In genomic region chr5:171355302-171355724, GRCh38 we compare ENCODE assay signal across 10 cellular contexts. TPM values are rescaled to one million over a fixed set of nuclear protein-coding genes. Genes with fewer than 3 reads are reported as not detected.
DNase-seq lines count a peak whose midpoint lies in the region; ATAC-seq and TF ChIP-seq lines count a peak whose summit lies in the region.
"Had no signal": no experiment of that assay in that cellular context is flagged by ENCODE, and none has a peak within 500 bp of the region (broad histone marks: within the 10 kb centered on the region; RNA-seq: fewer than 3 reads in every experiment).

No MANE protein-coding gene starts in this region.

- peak; percentile 94 for ATAC-seq in HG02885 (IDR thresholded peaks at IDR 0.05; ENCODE audit: poor library complexity, unreplicated experiment)
- ATAC-seq in activated B cell treated with CpG ODN at 0.5 μM for 24 hours (ENCODE audit: low read depth), result peak; percentile 74
- no peak for ATAC-seq in Right ventricle myocardium superior (ENCODE audit: poor library complexity)
- ATAC-seq: left cardiac atrium had no signal

- POLR2A ChIA-PET in activated B cell treated with CpG ODN at 0.5 μM for 24 hours (lab: Charles Lee), result no interaction called here

- H3K27me3 ChIP-seq in GM06990 (replicated peaks; ENCODE audit: control insufficient read depth, insufficient read depth, low read length), result no peaks in the 10 kb centered on the region

- intact Hi-C loops in activated B cell treated with CpG ODN at 0.5 μM for 24 hours (cut with micrococcal nuclease), result loop anchor here (2.0 kb wide), 1 partner anchor 33 kb away; no protein-coding TSS in a partner anchor
- intact Hi-C loops in Right ventricle myocardium superior (cut with DNase I), result no loop called here

- no peaks in the 10 kb centered on the region for H3K36me3 ChIP-seq in GM06990 (ENCODE audit: control insufficient read depth, insufficient read depth, low read length)

- H3K4me1 Mint-ChIP-seq in activated B cell treated with CpG ODN at 0.5 μM for 24 hours, result peaks cover 2% of the 10 kb centered on the region

- DNase-seq in GM06990 (ENCODE audit: extremely low read depth, insufficient read length), result peak; percentile 37
- DNase-seq in GM19238 (ENCODE audit: insufficient read length, low spot score), result peak; percentile 39
- DNase-seq in activated B cell treated with CpG ODN at 0.5 μM for 24 hours, result no peak
- DNase-seq in NCI-H2227 (lab: John Stamatoyannopoulos, UW; ENCODE audit: unreplicated experiment), result no peak
- DNase-seq in Right ventricle myocardium superior, result no peak
- DNase-seq in NCI-H748 treated with DMSO at 0.1 percent for 48 hours (lab: John Stamatoyannopoulos, UW), result no peak
- DNase-seq in SKM-1 treated with dmso at 0.1 percent for 144 hours (lab: John Stamatoyannopoulos, UW; ENCODE audit: unreplicated experiment), result no peak
- DNase-seq: left cardiac atrium had no signal

- no peak for TF ChIP-seq CTCF in GM06990 (IDR thresholded peaks at IDR 0.05; ENCODE audit: insufficient read depth, low read length, poor library complexity, severe bottlenecking)
- no peak for TF ChIP-seq CTCF in activated B cell treated with CpG ODN at 0.5 μM for 24 hours (IDR thresholded peaks at IDR 0.05)

- no peaks in the 10 kb centered on the region for H3K36me3 Mint-ChIP-seq in activated B cell treated with CpG ODN at 0.5 μM for 24 hours (ENCODE audit: low read depth)

- H3K27me3 Mint-ChIP-seq in activated B cell treated with CpG ODN at 0.5 μM for 24 hours, result peaks cover 8% of the 10 kb centered on the region

- H3K9me3 Mint-ChIP-seq in activated B cell treated with CpG ODN at 0.5 μM for 24 hours, result no peaks in the 10 kb centered on the region

- H3K27ac Mint-ChIP-seq in activated B cell treated with CpG ODN at 0.5 μM for 24 hours, result no peak overlapping the region

- peak overlapping the region; percentile 34 for H3K4me3 ChIP-seq in GM06990 (replicated peaks; ENCODE audit: low read depth, low read length)

- CTCF ChIA-PET in activated B cell treated with CpG ODN at 0.5 μM for 24 hours (lab: Charles Lee), result no interaction called here

- H3K4me3 Mint-ChIP-seq in activated B cell treated with CpG ODN at 0.5 μM for 24 hours, result peak overlapping the region; percentile 59

RNA-seq across cellular contexts. Expression of gene NPM1, which starts 32.3 kb away (rescaled TPM):
- 1,505 and 1,563 TPM in 2 replicates for total RNA-seq in activated B cell treated with CpG ODN at 0.5 μM for 24 hours
- total RNA-seq in Right ventricle myocardium superior, result 342 TPM

RNA-seq across cellular contexts. Expression of gene TLX3, which starts 46.3 kb away (rescaled TPM):
- total RNA-seq in activated B cell treated with CpG ODN at 0.5 μM for 24 hours (not detected in 2 replicates), Right ventricle myocardium superior (not detected)
- total RNA-seq: left cardiac atrium, skeletal muscle tissue had no signal

Comparison
In these comparisons a context has a peak if more than half of its experiments do, and no peak if none do; other contexts are left out.
1. DNase-seq: peak in GM06990 (single experiment) and GM19238 (single experiment); none in activated B cell treated with CpG ODN at 0.5 μM for 24 hours (single experiment), NCI-H2227 (single experiment), Right ventricle myocardium superior (single experiment), NCI-H748 treated with DMSO at 0.1 percent for 48 hours (single experiment) and SKM-1 treated with dmso at 0.1 percent for 144 hours (single experiment).